Comparison of ENCODE assay signal across 34 cellular contexts in the genomic region with DNA sequence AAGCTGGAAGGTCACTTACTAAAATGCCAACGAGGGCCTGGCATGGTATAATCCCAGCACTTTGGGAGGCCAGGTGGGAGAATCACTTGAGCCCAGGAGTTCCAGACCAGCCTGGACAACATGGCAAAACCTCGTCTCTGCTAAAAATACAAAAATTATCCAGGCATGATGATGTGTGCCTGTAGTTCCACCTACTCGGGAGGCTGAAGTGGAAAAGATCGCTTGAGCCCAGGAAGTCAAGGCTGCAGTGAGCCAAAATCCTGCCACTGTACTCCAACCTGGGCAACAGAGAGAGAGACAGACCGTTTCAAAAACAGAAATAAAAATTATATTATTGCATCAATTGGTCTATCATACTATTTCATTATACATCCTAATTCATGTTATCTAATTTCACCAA.
"Had no signal": no experiment of that assay in that cellular context is flagged by ENCODE, and none has a peak within 500 bp of the region (broad histone marks: within the 10 kb centered on the region; RNA-seq: fewer than 3 reads in every experiment).

No MANE protein-coding gene starts in this region.

- DNase-seq: activated effector memory CD4-positive, alpha-beta T cell treated with anti-CD3 and anti-CD28 coated beads, Interleukin-2, amount 50 U/mL, for 16 hours; activated effector memory CD4-positive, alpha-beta T cell treated with Interleukin-2 at 50 U/mL for 16 hours; activated gamma-delta T cell; activated gamma-delta T cell treated with Interleukin-2 at 50 U/mL for 16 hours; activated naive CD4-positive, alpha-beta T cell; activated naive CD4-positive, alpha-beta T cell treated with anti-CD3 and anti-CD28 coated beads for 36 hours; activated naive CD4-positive, alpha-beta T cell treated with anti-CD3 and anti-CD28 coated beads, Interleukin-2, amount 10 ng/mL, durations not matched to agents 7 days and 5 days; activated naive CD4-positive, alpha-beta T cell treated with anti-CD3 and anti-CD28 coated beads, Interleukin-2, amount 50 U/mL, for 16 hours; activated naive CD4-positive, alpha-beta T cell treated with Interleukin-2 at 50 U/mL for 16 hours; activated naive CD8-positive, alpha-beta T cell treated with anti-CD3 and anti-CD28 coated beads for 36 hours; activated naive CD8-positive, alpha-beta T cell treated with anti-CD3 and anti-CD28 coated beads, Interleukin-2, amount 10 ng/mL, durations not matched to agents 7 days and 5 days; activated naive CD8-positive, alpha-beta T cell treated with anti-CD3 and anti-CD28 coated beads, Interleukin-2, amount 50 U/mL, for 24 hours; activated T-cell treated with anti-CD3 and anti-CD28 coated beads, Interleukin-2, amount 50 U/mL, for 1 hour; activated T-cell treated with anti-CD3 and anti-CD28 coated beads, Interleukin-2, amount 50 U/mL, for 24 hours; activated T-cell treated with anti-CD3 and anti-CD28 coated beads, Interleukin-2, amount 50 U/mL, for 4 hours; activated T-cell treated with anti-CD3 and anti-CD28 coated beads, Interleukin-2, amount 50 U/mL, for 48 hours; activated T-cell treated with anti-CD3 and anti-CD28 coated beads, Interleukin-2, amount 50 U/mL, for 72 hours; adrenal gland; amniotic stem cell; amygdala; anterior cingulate cortex; aorta; body of pancreas; brain microvascular endothelial cell; caudate nucleus; central memory CD4-positive, alpha-beta T cell; cerebellar nuclear complex had no signal

- H3K4me3 ChIP-seq: adrenal gland, ascending aorta, body of pancreas, breast epithelium, cardiac muscle cell had no signal

- H3K36me3 ChIP-seq: breast epithelium had no signal

- FAIRE-seq: astrocyte, bronchial epithelial cell had no signal

- H3K27me3 ChIP-seq: adrenal gland, ascending aorta, body of pancreas, brain microvascular endothelial cell, breast epithelium, cardiac muscle cell had no signal

- H3K9me3 ChIP-seq: adrenal gland, ascending aorta, body of pancreas, breast epithelium had no signal

- ATAC-seq: activated naive CD4-positive, alpha-beta T cell treated with anti-CD3 and anti-CD28 coated beads, Interleukin-2, amount 50 U/mL, for 72 hours; activated naive CD8-positive, alpha-beta T cell treated with anti-CD3 and anti-CD28 coated beads, Interleukin-2, amount 50 U/mL, for 24 hours; activated T-cell treated with anti-CD3 and anti-CD28 coated beads, Interleukin-2, amount 50 U/mL, for 4 hours; activated T-cell treated with anti-CD3 and anti-CD28 coated beads, Interleukin-2, amount 50 U/mL, for 72 hours; activated T-helper 17 cell treated with anti-CD3 and anti-CD28 coated beads, Interleukin-2, amount 50 U/mL, for 72 hours; body of pancreas had no signal

- H3K4me1 ChIP-seq: body of pancreas, breast epithelium had no signal

- H3K27ac ChIP-seq: adrenal gland, ascending aorta, body of pancreas, brain microvascular endothelial cell, breast epithelium, cardiac muscle cell had no signal
